8 cellular contexts compared by ENCODE assay signal in genomic region chr10:118045154-118045841, GRCh38. TPM values are rescaled to one million over a fixed set of nuclear protein-coding genes. Genes with fewer than 3 reads are reported as not detected.
DNase-seq lines count a peak whose midpoint lies in the region; ATAC-seq and TF ChIP-seq lines count a peak whose summit lies in the region.

No MANE protein-coding gene starts in this region.

- no peak for ATAC-seq in naive thymus-derived CD4-positive, alpha-beta T cell
- no peak for ATAC-seq in GM19324 (IDR thresholded peaks at IDR 0.05; ENCODE audit: low FRiP score, unreplicated experiment)

- H3K4me1 Mint-ChIP-seq in naive thymus-derived CD4-positive, alpha-beta T cell = peaks cover 20 to 65% (median 57%) of the 10 kb centered on the region in 7 donors

- H3K27ac Mint-ChIP-seq in naive thymus-derived CD4-positive, alpha-beta T cell = peak overlapping the region; percentile 45 to 94 (median 81)

- intact Hi-C loops in naive thymus-derived CD4-positive, alpha-beta T cell (cut with micrococcal nuclease) = loop anchor here in 1 of 2 donors (1.0 kb wide), 1 partner anchor 670 kb away; the partner anchor contains the start of gene PDZD8

- H3K27me3 ChIP-seq in BJ (ENCODE audit: control insufficient read depth, insufficient read depth, low read length) = no peaks in the 10 kb centered on the region
- no peaks in the 10 kb centered on the region for H3K27me3 ChIP-seq in naive thymus-derived CD4-positive, alpha-beta T cell (ENCODE audit: control insufficient read depth in 2 of 2, insufficient read depth in 2 of 2, low read length in 2 of 2)

- peaks cover 18 to 19% of the 10 kb centered on the region in 2 donors for H3K4me1 ChIP-seq in naive thymus-derived CD4-positive, alpha-beta T cell (ENCODE audit: control insufficient read depth in 2 of 2, insufficient read depth in 2 of 2, low read length in 2 of 2)

- DNase-seq in BJ (ENCODE audit: low read depth) = no peak
- no peak for DNase-seq in choroid plexus epithelial cell (ENCODE audit: low read depth)
- no peak for DNase-seq in naive thymus-derived CD4-positive, alpha-beta T cell
- no peak for DNase-seq in NCI-H510A (lab: John Stamatoyannopoulos, UW)
- DNase-seq in NCI-H187 treated with DMSO at 0.1 percent for 48 hours (lab: John Stamatoyannopoulos, UW) = no peak
- no peak for DNase-seq in activated CD4-positive, CD25-positive, alpha-beta regulatory T cell treated with anti-CD3 and anti-CD28 coated beads, Interleukin-2, amount 50 U/mL, for 72 hours

- no peaks in the 10 kb centered on the region for H3K9me3 Mint-ChIP-seq in naive thymus-derived CD4-positive, alpha-beta T cell

- POLR2A ChIA-PET in BJ (lab: Charles Lee) = no interaction called here
- POLR2A ChIA-PET in naive thymus-derived CD4-positive, alpha-beta T cell (lab: Charles Lee) = interaction anchor here (0.6 kb wide), 1 partner anchor 10 kb away, joined by 3 read pairs; no protein-coding TSS in a partner anchor

- CTCF ChIA-PET in BJ (lab: Yijun Ruan, JAX) = no interaction called here
- CTCF ChIA-PET in naive thymus-derived CD4-positive, alpha-beta T cell (lab: Charles Lee) = interaction anchor here (0.6 kb wide), 1 partner anchor 1346 kb away, joined by 3 read pairs; no protein-coding TSS in a partner anchor

- H3K27ac ChIP-seq in KOPT-K1 (ENCODE audit: low read depth, low read length, poor library complexity, severe bottlenecking) = peak overlapping the region; percentile 95
- H3K27ac ChIP-seq in naive thymus-derived CD4-positive, alpha-beta T cell (ENCODE audit: low read depth, low read length) = peak overlapping the region; percentile 83

- H3K27me3 Mint-ChIP-seq in naive thymus-derived CD4-positive, alpha-beta T cell = peaks cover 0 to 8% (median 0%) of the 10 kb centered on the region in 5 donors

- H3K36me3 Mint-ChIP-seq in naive thymus-derived CD4-positive, alpha-beta T cell = peaks cover 0 to 5% (median 3%) of the 10 kb centered on the region in 5 donors

- no peaks in the 10 kb centered on the region for H3K9me3 ChIP-seq in KOPT-K1 (ENCODE audit: insufficient read depth, low read length, poor library complexity, severe bottlenecking)
- H3K9me3 ChIP-seq in naive thymus-derived CD4-positive, alpha-beta T cell (ENCODE audit: control insufficient read depth in 2 of 3, low read length in 3 of 3) = no peaks in the 10 kb centered on the region

- H3K36me3 ChIP-seq in BJ (ENCODE audit: control insufficient read depth, insufficient read depth, low read length) (no peaks in the 10 kb centered on the region), KOPT-K1 (ENCODE audit: insufficient read depth, low read length) (no peaks in the 10 kb centered on the region)
- peaks cover 0 to 9% (median 0%) of the 10 kb centered on the region in 3 experiments for H3K36me3 ChIP-seq in naive thymus-derived CD4-positive, alpha-beta T cell (ENCODE audit: control insufficient read depth in 2 of 3, insufficient read depth in 3 of 3, low read length in 3 of 3)

- peak overlapping the region; percentile 83 for H3K4me3 ChIP-seq in BJ (ENCODE audit: low read depth, low read length)
- H3K4me3 ChIP-seq in choroid plexus epithelial cell (ENCODE audit: low read depth, low read length) = peak overlapping the region; percentile 76
- peak overlapping the region; percentile 81 for H3K4me3 ChIP-seq in naive thymus-derived CD4-positive, alpha-beta T cell (ENCODE audit: low read length)

- H3K4me3 Mint-ChIP-seq in naive thymus-derived CD4-positive, alpha-beta T cell = peak overlapping the region; percentile 84 to 95 (median 88)

- TF ChIP-seq CTCF in BJ (IDR thresholded peaks at IDR 0.05; ENCODE audit: insufficient read depth, low read depth, low read length) (no peak), choroid plexus epithelial cell (conservative IDR thresholded peaks at IDR 0.05; ENCODE audit: low read depth, low read length) (no peak)

RNA-seq across cellular contexts. Expression of gene RAB11FIP2, which starts 1.4 kb away (rescaled TPM):
- polyA plus RNA-seq in BJ (2011; rRNA removed) = 5.2 and 10.5 TPM in 2 replicates
- 5.0 and 5.5 TPM in 2 replicates for polyA minus RNA-seq in BJ (2011; rRNA and poly(A)+ RNA removed)
- total RNA-seq in naive thymus-derived CD4-positive, alpha-beta T cell = 10 to 100 TPM; 17.5 to 32.6 (median 21.6) TPM
- 1 to 10 TPM; 5.3 to 7.9 TPM for polyA plus RNA-seq in naive thymus-derived CD4-positive, alpha-beta T cell
